Comparison of ENCODE assay signal across 16 cellular contexts in the genomic region with DNA sequence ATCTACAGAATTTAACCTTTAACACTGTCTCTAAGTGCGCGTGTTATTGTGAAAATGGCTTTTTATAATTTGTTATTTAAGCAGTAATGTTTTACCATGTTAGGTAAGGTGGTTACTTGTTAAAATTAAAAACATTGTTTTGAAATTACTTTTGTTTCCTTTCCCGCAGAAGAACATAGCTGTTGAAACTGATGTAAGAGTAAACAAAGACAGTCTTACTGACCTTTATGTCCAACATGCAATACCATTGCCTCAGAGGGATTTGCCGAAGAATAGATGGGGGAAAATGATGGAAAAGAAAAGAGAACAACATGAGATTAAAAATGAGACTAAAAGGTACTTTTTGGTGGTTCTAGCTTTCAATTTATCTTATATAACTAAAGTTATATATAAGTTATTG. TPM values are rescaled to one million over a fixed set of nuclear protein-coding genes. Genes with fewer than 3 reads are reported as not detected.
DNase-seq lines count a peak whose midpoint lies in the region; ATAC-seq, FAIRE-seq and TF ChIP-seq lines count a peak whose summit lies in the region.
"Had no signal": no experiment of that assay in that cellular context is flagged by ENCODE, and none has a peak within 500 bp of the region (broad histone marks: within the 10 kb centered on the region; RNA-seq: fewer than 3 reads in every experiment).

No MANE protein-coding gene starts in this region.

- WGBS in A549 (ENCODE audit: missing lambda C conversion rate), result 76% methylated on average over 4 of the region's 4 CpGs
- 84 to 92% methylated on average over 4 of the region's 4 CpGs for WGBS in GM23248 (ENCODE audit: low coverage in 1 of 2, low lambda C conversion rate in 2 of 2, missing lambda C conversion rate in 2 of 2), 2 experiments
- WGBS in mesenchymal stem cell, result 83% methylated on average over 2 of the region's 4 CpGs

- no peak for TF ChIP-seq RAD21 in A549 (conservative IDR thresholded peaks at IDR 0.05 in 1 of 2, IDR thresholded peaks at IDR 0.05 in 1 of 2)

- H3K9me3 ChIP-seq in A549, result no peaks in the 10 kb centered on the region
- no peaks in the 10 kb centered on the region for H3K9me3 ChIP-seq in GM23248 (ENCODE audit: low read depth)
- H3K9me3 ChIP-seq in mesenchymal stem cell (ENCODE audit: control insufficient read depth, low read length), result no peaks in the 10 kb centered on the region
- H3K9me3 ChIP-seq in A673 (ENCODE audit: low read depth, low read length, poor library complexity, severe bottlenecking), result no peaks in the 10 kb centered on the region
- H3K9me3 ChIP-seq: ascending aorta, gastroesophageal sphincter, ovary had no signal

- H3K4me1 ChIP-seq in A549 (peaks cover 20% of the 10 kb centered on the region), GM23248 (ENCODE audit: insufficient read depth) (peaks cover 18% of the 10 kb centered on the region), mesenchymal stem cell (ENCODE audit: control insufficient read depth, insufficient read depth, low read depth, low read length) (peaks cover 3% of the 10 kb centered on the region), A673 (ENCODE audit: insufficient read depth, low read length, poor library complexity, severe bottlenecking) (peaks cover 13% of the 10 kb centered on the region)

- no TSS peak for BruUV-seq in A673 (replicated peaks; lab: Mats Ljungman, UMichigan)

- H3K4me3 Mint-ChIP-seq in activated CD8-positive, alpha-beta T cell treated with anti-CD3 and anti-CD28 coated beads for 36 hours, result peak overlapping the region; percentile 96

- no peak for FAIRE-seq in A549 (lab: Jason Lieb, UNC)
- no peak for FAIRE-seq in urothelium cell line (lab: Jason Lieb, UNC)

- no peaks in the 10 kb centered on the region for H3K27me3 Mint-ChIP-seq in activated CD8-positive, alpha-beta T cell treated with anti-CD3 and anti-CD28 coated beads for 36 hours

- CTCF ChIA-PET in A549 (lab: Yijun Ruan, JAX), result interaction anchor here (1.2 to 2.0 kb wide), 4 partner anchors 180 to 207 kb away, joined by 4 to 6 read pairs (median 5); no protein-coding TSS in a partner anchor
- CTCF ChIA-PET in activated CD8-positive, alpha-beta T cell treated with anti-CD3 and anti-CD28 coated beads for 36 hours (lab: Charles Lee), result interaction anchor here (1.2 to 2.2 kb wide), 4 partner anchors 11 to 252 kb away, joined by 3 to 6 read pairs (median 4); no protein-coding TSS in a partner anchor
- CTCF ChIA-PET in A673 (lab: Charles Lee), result no interaction called here

- H3K18ac ChIP-seq in mesenchymal stem cell (ENCODE audit: low read depth in 1 of 2, low read length in 2 of 2), result no peak overlapping the region

- peaks cover 10% of the 10 kb centered on the region for H3K79me1 ChIP-seq in mesenchymal stem cell (replicated peaks; ENCODE audit: low read length, poor library complexity, severe bottlenecking)

- in situ Hi-C loops in GM23248 (cut with MboI), result no loop called here

- no peak overlapping the region for H3K27ac ChIP-seq in A549
- no peak overlapping the region for H3K27ac ChIP-seq in GM23248
- no peak overlapping the region for H3K27ac ChIP-seq in mesenchymal stem cell (ENCODE audit: low read length, poor library complexity, severe bottlenecking)
- H3K27ac ChIP-seq in A673 (ENCODE audit: low read depth, low read length, poor library complexity, severe bottlenecking), result no peak overlapping the region
- H3K27ac ChIP-seq: ascending aorta, C4-2B, ovary had no signal

- peaks cover 28% of the 10 kb centered on the region for H3K36me3 Mint-ChIP-seq in activated CD8-positive, alpha-beta T cell treated with anti-CD3 and anti-CD28 coated beads for 36 hours (ENCODE audit: low read depth)

- H3K14ac ChIP-seq in mesenchymal stem cell (ENCODE audit: low read length in 2 of 2), result no peak overlapping the region

- no peaks in the 10 kb centered on the region for H4K20me1 ChIP-seq in GM23248 (ENCODE audit: insufficient read depth)

- peaks cover 33% of the 10 kb centered on the region for H3K36me3 ChIP-seq in GM23248 (ENCODE audit: low read depth)
- H3K36me3 ChIP-seq in mesenchymal stem cell (ENCODE audit: control insufficient read depth in 1 of 2, insufficient read depth in 2 of 2, low read depth in 1 of 2, low read length in 2 of 2), result peaks cover 9 to 56% of the 10 kb centered on the region in 2 experiments
- H3K36me3 ChIP-seq in A673 (ENCODE audit: insufficient read depth, low read length, poor library complexity, severe bottlenecking), result peaks cover 41% of the 10 kb centered on the region
- H3K36me3 ChIP-seq: ovary had no signal

- no peak overlapping the region for H2BK120ac ChIP-seq in mesenchymal stem cell (ENCODE audit: low read depth, low read length)

- no peak overlapping the region for H3K23ac ChIP-seq in mesenchymal stem cell (ENCODE audit: low read length in 2 of 2)

- no peak for ATAC-seq in A549
- no peak for ATAC-seq in activated CD8-positive, alpha-beta T cell treated with anti-CD3 and anti-CD28 coated beads for 36 hours
- ATAC-seq: gastroesophageal sphincter had no signal

- H2AFZ ChIP-seq in GM23248 (no peak overlapping the region), mesenchymal stem cell (ENCODE audit: low read depth, low read length) (no peak overlapping the region)

- intact Hi-C loops in activated CD8-positive, alpha-beta T cell treated with anti-CD3 and anti-CD28 coated beads for 36 hours (cut with micrococcal nuclease), result no loop called here
- intact Hi-C loops in A673 (cut with micrococcal nuclease; ENCODE audit: unreplicated experiment), result no loop called here

- no peaks in the 10 kb centered on the region for H3K9me2 ChIP-seq in GM23248 (ENCODE audit: insufficient read depth)

- peaks cover 63% of the 10 kb centered on the region for H3K79me2 ChIP-seq in GM23248 (ENCODE audit: insufficient read depth)

- no peak overlapping the region for H2BK5ac ChIP-seq in mesenchymal stem cell (ENCODE audit: low read depth, low read length, poor library complexity, severe bottlenecking)

- POLR2A ChIA-PET in A549 (lab: Yijun Ruan, JAX) (no interaction called here), A673 (lab: Charles Lee; ENCODE audit: low non-redundant PET) (no interaction called here)
- POLR2A ChIA-PET in activated CD8-positive, alpha-beta T cell treated with anti-CD3 and anti-CD28 coated beads for 36 hours (lab: Charles Lee), result interaction anchor here (0.7 to 1.0 kb wide), 2 partner anchors 10 to 103 kb away, joined by 3 to 4 read pairs; a partner anchor contains a TSS

- H3K27me3 ChIP-seq in GM23248 (replicated peaks; ENCODE audit: insufficient read depth) (no peaks in the 10 kb centered on the region), mesenchymal stem cell (ENCODE audit: control insufficient read depth in 1 of 2, insufficient read depth in 1 of 2, low read length in 2 of 2) (no peaks in the 10 kb centered on the region), A673 (replicated peaks; ENCODE audit: insufficient read depth, low read depth, low read length, poor library complexity) (no peaks in the 10 kb centered on the region)
- H3K27me3 ChIP-seq: ascending aorta, gastroesophageal sphincter, ovary had no signal

- TF ChIP-seq POLR2A in A549 (IDR thresholded peaks at IDR 0.05; ENCODE audit: low read length), result no peak

- no peak for TF ChIP-seq EP300 in A549 (IDR thresholded peaks at IDR 0.05)

- no peaks in the 10 kb centered on the region for H3K9me3 Mint-ChIP-seq in activated CD8-positive, alpha-beta T cell treated with anti-CD3 and anti-CD28 coated beads for 36 hours

- H2BK12ac ChIP-seq in mesenchymal stem cell (ENCODE audit: low read length in 2 of 2), result no peak overlapping the region

- TF ChIP-seq CTCF in A549 (IDR thresholded peaks at IDR 0.05) (no peak), A673 (conservative IDR thresholded peaks at IDR 0.05; ENCODE audit: low read depth, low read length) (no peak)
- TF ChIP-seq CTCF in activated CD8-positive, alpha-beta T cell treated with anti-CD3 and anti-CD28 coated beads for 36 hours (IDR thresholded peaks at IDR 0.05), result no peak

- H3K4me2 ChIP-seq in A549, result peak overlapping the region; percentile 88
- peak overlapping the region; percentile 91 for H3K4me2 ChIP-seq in GM23248 (ENCODE audit: unreplicated experiment)
- H3K4me2 ChIP-seq in mesenchymal stem cell (ENCODE audit: low read length, poor library complexity, severe bottlenecking), result no peak overlapping the region

- DNase-seq in A549 (ENCODE audit: low read depth in 1 of 2, low spot score in 1 of 2) (no peak), GM23248 (no peak), mesenchymal stem cell (no peak), urothelium cell line (ENCODE audit: low spot score) (no peak), A673 (ENCODE audit: low spot score) (no peak), epidermal melanocyte (ENCODE audit: insufficient read length, low spot score) (no peak)
- no peak for DNase-seq in activated CD8-positive, alpha-beta T cell treated with anti-CD3 and anti-CD28 coated beads for 36 hours
- no peak for DNase-seq in stimulated activated CD4-positive, alpha-beta T cell treated with anti-CD3 and anti-CD28 coated beads, Interleukin-2, amount 100 ng/mL, for 24 hours
- DNase-seq: GDM1; KG1; NCI-H2029 treated with DMSO at 0.1 percent for 48 hours; ovary; stimulated activated CD4-positive, alpha-beta T cell treated with anti-CD3 and anti-CD28 coated beads, Interleukin-15, amount 100 ng/mL, for 24 hours had no signal

- H3K4me1 Mint-ChIP-seq in activated CD8-positive, alpha-beta T cell treated with anti-CD3 and anti-CD28 coated beads for 36 hours (ENCODE audit: low read depth), result peaks cover 30% of the 10 kb centered on the region

- H2AK5ac ChIP-seq in mesenchymal stem cell (ENCODE audit: low read length, severe bottlenecking), result no peak overlapping the region

- H4K8ac ChIP-seq in mesenchymal stem cell (ENCODE audit: low read length), result no peak overlapping the region

- H3K4ac ChIP-seq in mesenchymal stem cell (ENCODE audit: low read depth in 1 of 2, low read length in 2 of 2), result no peak overlapping the region

- peak overlapping the region; percentile 47 for H3K27ac Mint-ChIP-seq in activated CD8-positive, alpha-beta T cell treated with anti-CD3 and anti-CD28 coated beads for 36 hours

- H2BK15ac ChIP-seq in mesenchymal stem cell (ENCODE audit: low read depth, poor library complexity, severe bottlenecking), result no peak overlapping the region

- peak overlapping the region; percentile 93; the same call in 1 of the 2 replicates for H3K9ac ChIP-seq in GM23248
- peak overlapping the region; percentile 98 for H3K9ac ChIP-seq in mesenchymal stem cell (ENCODE audit: low read length)

- H3K4me3 ChIP-seq in A549, result no peak overlapping the region
- H3K4me3 ChIP-seq in GM23248, result peak overlapping the region; percentile 82; the same call in 1 of the 2 replicates
- peak overlapping the region in 1 of 2 experiments; percentile 95 for H3K4me3 ChIP-seq in mesenchymal stem cell (ENCODE audit: insufficient read depth in 1 of 2, low read depth in 1 of 2, low read length in 2 of 2)
- no peak overlapping the region for H3K4me3 ChIP-seq in A673 (ENCODE audit: low read depth, low read length, poor library complexity, severe bottlenecking)
- H3K4me3 ChIP-seq: ovary had no signal

- no peak overlapping the region for H4K91ac ChIP-seq in mesenchymal stem cell (ENCODE audit: low read length)

- 0 out of 2 replicates have a peak, but pooled peaks cover 9% of the 10 kb centered on the region for H3F3A ChIP-seq in GM23248 (ENCODE audit: insufficient read depth)

RNA-seq across cellular contexts. Expression of a gene that starts 2.1 kb away (rescaled TPM):
- polyA plus RNA-seq in A549 (2011; rRNA removed) (19.0 and 25.7 TPM in 2 replicates), A549 (2017; fragmentation: RNase III; extraction: RNeasy Plus Mini Kit Qiagen cat#74134 plus additional on column Dnase treatment) (18.4 to 19.4 TPM (median 19.0 TPM) in 3 replicates), GM23248 (2016; fragmentation: Nextera tagmentation; extraction: Ambion mirVana) (11.4 and 13.6 TPM in 2 replicates)
- 6.2 and 9.0 TPM in 2 replicates for polyA plus RNA-seq in A549 (2012; cell fraction: cytosol; rRNA removed)
- polyA plus RNA-seq in A549 (2012; cell fraction: nucleus; rRNA removed), result 2.0 and 2.8 TPM in 2 replicates
- polyA minus RNA-seq in A549 (2011; rRNA and poly(A)+ RNA removed), result 6.8 and 7.1 TPM in 2 replicates
- 9.0 and 17.6 TPM in 2 replicates for total RNA-seq in GM23248 (2014; rRNA removed; shearing (Covaris generic))
- total RNA-seq in activated CD8-positive, alpha-beta T cell treated with anti-CD3 and anti-CD28 coated beads for 36 hours, result 10 to 100 TPM; 22.3 to 23.3 TPM
- 19.4 TPM for polyA plus RNA-seq in mesenchymal stem cell (2013, experiment 1 of 2)
- polyA plus RNA-seq in mesenchymal stem cell (2013, experiment 2 of 2), result 18.0 TPM
- total RNA-seq in A673 (2021), result 21.5 and 24.8 TPM in 2 replicates

RNA-seq across cellular contexts. Expression of a gene that starts 9.9 kb away (rescaled TPM):
- polyA plus RNA-seq in A549 (2011; rRNA removed) (9.0 and 14.5 TPM in 2 replicates), A549 (2017; fragmentation: RNase III; extraction: RNeasy Plus Mini Kit Qiagen cat#74134 plus additional on column Dnase treatment) (13.3 to 13.7 TPM (median 13.6 TPM) in 3 replicates), GM23248 (2016; fragmentation: Nextera tagmentation; extraction: Ambion mirVana) (8.3 and 8.5 TPM in 2 replicates)
- polyA plus RNA-seq in A549 (2012; cell fraction: cytosol; rRNA removed), result 7.8 and 10.1 TPM in 2 replicates
- polyA plus RNA-seq in A549 (2012; cell fraction: nucleus; rRNA removed), result 10.1 and 13.3 TPM in 2 replicates
- polyA minus RNA-seq in A549 (2011; rRNA and poly(A)+ RNA removed), result 16.0 and 17.5 TPM in 2 replicates
- 9.0 and 11.3 TPM in 2 replicates for total RNA-seq in GM23248 (2014; rRNA removed; shearing (Covaris generic))
- total RNA-seq in activated CD8-positive, alpha-beta T cell treated with anti-CD3 and anti-CD28 coated beads for 36 hours, result 10 to 100 TPM; 17.9 to 20.2 TPM
- polyA plus RNA-seq in mesenchymal stem cell (2013, experiment 1 of 2), result 18.5 TPM
- 18.7 TPM for polyA plus RNA-seq in mesenchymal stem cell (2013, experiment 2 of 2)
- 22.8 and 24.8 TPM in 2 replicates for total RNA-seq in A673 (2021)

RNA-seq across cellular contexts. Expression of a gene that starts 59.4 kb away (rescaled TPM):
- polyA plus RNA-seq in A549 (2011; rRNA removed) (85.9 and 97.6 TPM in 2 replicates), A549 (2017; fragmentation: RNase III; extraction: RNeasy Plus Mini Kit Qiagen cat#74134 plus additional on column Dnase treatment) (57.9 to 70.3 TPM (median 68.1 TPM) in 3 replicates), GM23248 (2016; fragmentation: Nextera tagmentation; extraction: Ambion mirVana) (598 and 610 TPM in 2 replicates)
- polyA plus RNA-seq in A549 (2012; cell fraction: cytosol; rRNA removed), result 59.4 and 66.7 TPM in 2 replicates
- polyA plus RNA-seq in A549 (2012; cell fraction: nucleus; rRNA removed), result 44.8 and 46.9 TPM in 2 replicates
- polyA minus RNA-seq in A549 (2011; rRNA and poly(A)+ RNA removed), result 81.4 and 86.9 TPM in 2 replicates
- total RNA-seq in GM23248 (2014; rRNA removed; shearing (Covaris generic)), result 383 and 404 TPM in 2 replicates
- total RNA-seq in activated CD8-positive, alpha-beta T cell treated with anti-CD3 and anti-CD28 coated beads for 36 hours, result 1 to 10 TPM; 3.3 to 4.4 TPM
- polyA plus RNA-seq in mesenchymal stem cell (2013, experiment 1 of 2), result 258 TPM
- 261 TPM for polyA plus RNA-seq in mesenchymal stem cell (2013, experiment 2 of 2)
- total RNA-seq in A673 (2021), result 3.2 and 4.7 TPM in 2 replicates

Comparison
In these comparisons a context has a peak if more than half of its experiments do, and no peak if none do; other contexts are left out.
1. RNA of a gene that starts 59.4 kb away (total RNA-seq): 383 to 404 TPM in GM23248; 3.2 to 4.7 TPM in A673 and 3.3 to 4.4 TPM in activated CD8-positive, alpha-beta T cell treated with anti-CD3 and anti-CD28 coated beads for 36 hours; every median in the first group is over 10 times any median in the second.